1 cellular context compared by ENCODE assay signal in the genomic region with DNA sequence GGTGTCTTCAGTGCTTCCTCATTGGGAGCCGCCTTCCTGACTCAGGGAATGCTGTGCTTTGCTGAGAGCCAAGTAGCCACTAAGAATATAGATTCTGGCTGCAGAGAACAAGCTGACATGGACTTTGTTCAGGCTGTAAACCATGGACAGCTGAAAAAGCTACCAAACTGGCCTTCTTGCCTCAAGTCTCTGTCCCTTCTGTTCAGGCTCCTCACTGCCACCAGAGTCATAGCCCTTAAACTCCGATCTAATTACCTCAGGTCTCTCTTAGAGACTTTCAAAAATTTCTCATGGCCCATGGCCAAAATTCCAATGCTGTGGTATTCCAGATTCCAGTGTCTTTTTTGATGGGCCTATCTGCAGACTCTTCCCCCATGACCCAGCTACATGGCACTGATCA.
TF ChIP-seq lines count a peak whose summit lies in the region.

No MANE protein-coding gene starts in this region.

TF ChIP-seq in endothelial cell of umbilical vein, 7 proteins besides CTCF, POLR2A, EP300 and RAD21:
- TF ChIP-seq FOS (IDR thresholded peaks at IDR 0.05; ENCODE audit: borderline replicate concordance, insufficient read depth, low read length) = peak; percentile 9
- no peak for TF ChIP-seq POLR2AphosphoS5 (IDR thresholded peaks at IDR 0.05; ENCODE audit: insufficient read depth, low read depth, low read length)
